Comparison of ENCODE assay signal across 14 cellular contexts in the genomic region with DNA sequence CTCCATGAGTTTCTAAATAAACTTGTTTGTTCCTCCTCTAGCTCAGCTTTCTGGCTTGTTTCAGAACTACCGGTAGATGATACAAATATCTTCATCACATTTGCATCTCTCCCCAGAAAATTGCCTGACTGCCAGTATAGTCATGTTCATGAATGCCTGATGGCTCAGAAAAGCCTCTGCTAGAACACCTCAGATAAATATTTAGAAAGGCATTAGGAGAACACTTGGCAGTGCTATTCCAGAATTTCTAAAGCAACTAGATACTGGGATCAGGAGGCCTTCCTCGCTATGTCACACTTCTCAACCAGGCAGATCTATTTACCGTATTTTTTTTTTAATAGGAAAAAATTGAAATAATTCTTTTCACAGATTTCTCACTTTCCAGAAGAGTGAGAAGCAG.
"Had no signal": no experiment of that assay in that cellular context is flagged by ENCODE, and none has a peak within 500 bp of the region (broad histone marks: within the 10 kb centered on the region; RNA-seq: fewer than 3 reads in every experiment).

No MANE protein-coding gene starts in this region.

- ATAC-seq: activated CD8-positive, alpha-beta T cell treated with anti-CD3 and anti-CD28 coated beads, Interleukin-2, amount 10 ng/mL, durations not matched to agents 7 days and 5 days; body of pancreas; gastrocnemius medialis; stimulated activated effector memory CD8-positive, alpha-beta T cell treated with anti-CD3 and anti-CD28 coated beads, Interleukin-12 subunit alpha, Interleukin-12 subunit beta, amount 100 ng/mL, for 72 hours had no signal

- H3K9me3 Mint-ChIP-seq: activated naive CD4-positive, alpha-beta T cell treated with anti-CD3 and anti-CD28 coated beads, Interleukin-2, amount 10 ng/mL, durations not matched to agents 7 days and 5 days; stimulated activated effector memory CD8-positive, alpha-beta T cell treated with anti-CD3 and anti-CD28 coated beads, Interleukin-12 subunit alpha, Interleukin-12 subunit beta, amount 100 ng/mL, for 72 hours had no signal

- H3K27me3 ChIP-seq: body of pancreas, gastrocnemius medialis, neutrophil, tibial nerve had no signal

- H3K27ac Mint-ChIP-seq: activated CD8-positive, alpha-beta T cell treated with anti-CD3 and anti-CD28 coated beads, Interleukin-2, amount 10 ng/mL, durations not matched to agents 7 days and 5 days; activated naive CD4-positive, alpha-beta T cell treated with anti-CD3 and anti-CD28 coated beads, Interleukin-2, amount 10 ng/mL, durations not matched to agents 7 days and 5 days; stimulated activated effector memory CD8-positive, alpha-beta T cell treated with anti-CD3 and anti-CD28 coated beads, Interleukin-12 subunit alpha, Interleukin-12 subunit beta, amount 100 ng/mL, for 72 hours had no signal

- H3K4me3 ChIP-seq: body of pancreas, coronary artery, gastrocnemius medialis, smooth muscle cell, tibial nerve had no signal

- H3K27ac ChIP-seq: body of pancreas, coronary artery, gastrocnemius medialis, neutrophil, tibial nerve had no signal

- H3K4me3 Mint-ChIP-seq: activated CD8-positive, alpha-beta T cell treated with anti-CD3 and anti-CD28 coated beads, Interleukin-2, amount 10 ng/mL, durations not matched to agents 7 days and 5 days; activated naive CD4-positive, alpha-beta T cell treated with anti-CD3 and anti-CD28 coated beads, Interleukin-2, amount 10 ng/mL, durations not matched to agents 7 days and 5 days; stimulated activated effector memory CD8-positive, alpha-beta T cell treated with anti-CD3 and anti-CD28 coated beads, Interleukin-12 subunit alpha, Interleukin-12 subunit beta, amount 100 ng/mL, for 72 hours had no signal

- H3K36me3 Mint-ChIP-seq: activated naive CD4-positive, alpha-beta T cell treated with anti-CD3 and anti-CD28 coated beads, Interleukin-2, amount 10 ng/mL, durations not matched to agents 7 days and 5 days; stimulated activated effector memory CD8-positive, alpha-beta T cell treated with anti-CD3 and anti-CD28 coated beads, Interleukin-12 subunit alpha, Interleukin-12 subunit beta, amount 100 ng/mL, for 72 hours had no signal

- H3K9me3 ChIP-seq: body of pancreas, gastrocnemius medialis, neutrophil, tibial nerve had no signal

- H3K27me3 Mint-ChIP-seq: activated naive CD4-positive, alpha-beta T cell treated with anti-CD3 and anti-CD28 coated beads, Interleukin-2, amount 10 ng/mL, durations not matched to agents 7 days and 5 days had no signal

- DNase-seq: activated CD4-positive, alpha-beta T cell treated with anti-CD3 and anti-CD28 coated beads for 1 hour; activated CD8-positive, alpha-beta T cell treated with anti-CD3 and anti-CD28 coated beads, Interleukin-2, amount 10 ng/mL, durations not matched to agents 7 days and 5 days; activated naive CD4-positive, alpha-beta T cell treated with anti-CD3 and anti-CD28 coated beads, Interleukin-2, amount 10 ng/mL, durations not matched to agents 7 days and 5 days; amniotic stem cell; body of pancreas; central memory CD4-positive, alpha-beta T cell; effector CD8-positive, alpha-beta T cell; gastrocnemius medialis; T1000 had no signal

- H3K36me3 ChIP-seq: gastrocnemius medialis, neutrophil, tibial nerve had no signal

- H3K4me1 ChIP-seq: body of pancreas, gastrocnemius medialis had no signal
